ENCODE assay signal across 23 cellular contexts in genomic region chr11:106409201-106409600, GRCh38.
"Had no signal": no experiment of that assay in that cellular context is flagged by ENCODE, and none has a peak within 500 bp of the region (broad histone marks: within the 10 kb centered on the region; RNA-seq: fewer than 3 reads in every experiment).

No MANE protein-coding gene starts in this region.

- DNase-seq: activated CD4-positive, alpha-beta T cell treated with anti-CD3 and anti-CD28 coated beads for 1 hour; activated CD4-positive, alpha-beta T cell treated with anti-CD3 and anti-CD28 coated beads, Interleukin-2, amount 50 U/mL, for 1 hour; activated CD8-positive, alpha-beta T cell treated with anti-CD3 and anti-CD28 coated beads, Interleukin-2, amount 10 ng/mL, durations not matched to agents 7 days and 5 days; activated gamma-delta T cell; activated naive CD4-positive, alpha-beta T cell treated with anti-CD3 and anti-CD28 coated beads, Interleukin-2, amount 50 U/mL, for 16 hours; activated naive CD8-positive, alpha-beta T cell treated with anti-CD3 and anti-CD28 coated beads, Interleukin-2, amount 50 U/mL, for 24 hours; brain microvascular endothelial cell; caudate nucleus; dermis blood vessel endothelial cell; effector CD8-positive, alpha-beta T cell; erythroblast; heart right ventricle; lower lobe of right lung; naive B cell; occipital lobe; right lobe of liver; small intestine; stimulated activated CD4-positive, alpha-beta T cell treated with anti-CD3 and anti-CD28 coated beads, Interleukin-2, amount 100 ng/mL, for 24 hours; stimulated activated naive CD8-positive, alpha-beta T cell treated with anti-CD3 and anti-CD28 coated beads, Interleukin-15, amount 100 ng/mL, for 72 hours; T-helper 9 cell; tibial artery had no signal

- H3K4me3 ChIP-seq: heart right ventricle, lower lobe of right lung, right lobe of liver, tibial artery had no signal

- ATAC-seq: activated CD8-positive, alpha-beta T cell treated with anti-CD3 and anti-CD28 coated beads, Interleukin-2, amount 10 ng/mL, durations not matched to agents 7 days and 5 days; activated naive CD8-positive, alpha-beta T cell treated with anti-CD3 and anti-CD28 coated beads, Interleukin-2, amount 50 U/mL, for 24 hours; heart right ventricle; left lobe of liver; lower lobe of right lung; right lobe of liver; stimulated activated effector memory CD8-positive, alpha-beta T cell treated with anti-CD3 and anti-CD28 coated beads, Interleukin-12 subunit alpha, Interleukin-12 subunit beta, amount 100 ng/mL, for 72 hours; stimulated activated naive CD8-positive, alpha-beta T cell treated with anti-CD3 and anti-CD28 coated beads, Interleukin-15, amount 100 ng/mL, for 72 hours had no signal

- FAIRE-seq: small intestine had no signal
